ENCODE assay signal across 8 cellular contexts in the genomic region with DNA sequence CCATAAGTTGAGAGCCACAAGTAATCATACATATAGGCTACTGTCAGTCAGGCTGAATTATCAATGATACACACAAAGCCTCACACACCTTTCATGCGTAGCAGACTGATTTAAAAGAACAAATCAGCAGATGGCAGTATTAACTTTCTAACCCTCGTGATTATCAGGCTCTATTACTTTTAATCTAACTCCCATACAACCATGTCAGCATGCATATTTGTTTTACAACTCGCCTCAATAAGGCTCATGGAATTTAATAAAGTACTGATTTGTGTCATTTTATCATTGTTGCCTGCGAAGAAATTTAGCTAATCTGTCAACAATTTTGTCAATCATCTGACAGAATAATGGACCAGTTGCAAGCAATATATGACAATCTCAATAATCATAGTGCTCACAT.
DNase-seq lines count a peak whose midpoint lies in the region; ATAC-seq and TF ChIP-seq lines count a peak whose summit lies in the region.

No MANE protein-coding gene starts in this region.

- peak in 4 of 6 experiments; percentile 19 to 46 (median 34) for TF ChIP-seq CTCF in esophagus squamous epithelium (IDR thresholded peaks at IDR 0.05)
- peak; percentile 35 to 41 for TF ChIP-seq CTCF in tibial artery (IDR thresholded peaks at IDR 0.05)

- no peaks in the 10 kb centered on the region for H3K4me1 ChIP-seq in right cardiac atrium (ENCODE audit: control insufficient read depth, insufficient read depth, low read length)
- peaks cover 0 to 27% (median 2%) of the 10 kb centered on the region in 3 donors for H3K4me1 ChIP-seq in esophagus squamous epithelium
- H3K4me1 ChIP-seq in tibial artery, result no peaks in the 10 kb centered on the region

- ATAC-seq in Right ventricle myocardium superior (ENCODE audit: poor library complexity) (peak; percentile 50), right cardiac atrium (no peak), HG03045 (IDR thresholded peaks at IDR 0.05; ENCODE audit: unreplicated experiment) (no peak)

- no peaks in the 10 kb centered on the region for H3K27me3 ChIP-seq in right cardiac atrium (ENCODE audit: control insufficient read depth, insufficient read depth)
- H3K27me3 ChIP-seq in esophagus squamous epithelium, result no peaks in the 10 kb centered on the region
- H3K27me3 ChIP-seq in tibial artery, result no peaks in the 10 kb centered on the region
- no peaks in the 10 kb centered on the region for H3K27me3 ChIP-seq in MG63

- no peak for DNase-seq in Right ventricle myocardium superior
- no peak for DNase-seq in right cardiac atrium
- peak; percentile 74 for DNase-seq in NCI-H82 (lab: John Stamatoyannopoulos, UW)
- no peak for DNase-seq in esophagus squamous epithelium (lab: John Stamatoyannopoulos, UW)
- DNase-seq in tibial artery, result no peak
- DNase-seq in MG63, result no peak
- DNase-seq in ureter (ENCODE audit: low spot score), result no peak

- no peak for TF ChIP-seq POLR2A in esophagus squamous epithelium (IDR thresholded peaks at IDR 0.05)

- 35% methylated on average over 4 of the region's 4 CpGs for WGBS in right cardiac atrium
- WGBS in esophagus squamous epithelium, 2 donors, result 45 to 46% methylated on average over 4 of the region's 4 CpGs

- no peak overlapping the region for H3K4me3 ChIP-seq in right cardiac atrium (ENCODE audit: low read length)
- H3K4me3 ChIP-seq in esophagus squamous epithelium, result no peak overlapping the region
- H3K4me3 ChIP-seq in tibial artery, result no peak overlapping the region
- no peak overlapping the region for H3K4me3 ChIP-seq in MG63

- H3K36me3 ChIP-seq in esophagus squamous epithelium (peaks cover 0 to 46% (median 0%) of the 10 kb centered on the region in 3 donors), tibial artery (peaks cover 8 to 38% (median 23%) of the 10 kb centered on the region in 3 donors), MG63 (peaks cover 13% of the 10 kb centered on the region)

- intact Hi-C loops in Right ventricle myocardium superior (cut with DNase I) (loop anchor here (10.0 kb wide), 1 partner anchor 294 kb away; the partner anchor contains the start of gene DLX2), right cardiac atrium (cut with DNase I) (loop anchor here in 1 of 4 donors (5.0 kb wide), 1 partner anchor 291 kb away; the partner anchor contains the start of gene DLX2), esophagus squamous epithelium (cut with DNase I) (loop anchor here (10.0 kb wide), 1 partner anchor 294 kb away; the partner anchor contains the start of gene DLX2), tibial artery (cut with DNase I; ENCODE audit: low total_unique reads) (loop anchor here (10.0 kb wide), 1 partner anchor 294 kb away; the partner anchor contains the start of gene DLX2)

- H3K27ac ChIP-seq in right cardiac atrium (ENCODE audit: low read length) (no peak overlapping the region), esophagus squamous epithelium (no peak overlapping the region), tibial artery (no peak overlapping the region)

- H3K9me3 ChIP-seq in right cardiac atrium (ENCODE audit: control insufficient read depth, low read length) (no peaks in the 10 kb centered on the region), esophagus squamous epithelium (no peaks in the 10 kb centered on the region), tibial artery (no peaks in the 10 kb centered on the region), MG63 (no peaks in the 10 kb centered on the region)
